4 cellular contexts compared by ENCODE assay signal in the genomic region with DNA sequence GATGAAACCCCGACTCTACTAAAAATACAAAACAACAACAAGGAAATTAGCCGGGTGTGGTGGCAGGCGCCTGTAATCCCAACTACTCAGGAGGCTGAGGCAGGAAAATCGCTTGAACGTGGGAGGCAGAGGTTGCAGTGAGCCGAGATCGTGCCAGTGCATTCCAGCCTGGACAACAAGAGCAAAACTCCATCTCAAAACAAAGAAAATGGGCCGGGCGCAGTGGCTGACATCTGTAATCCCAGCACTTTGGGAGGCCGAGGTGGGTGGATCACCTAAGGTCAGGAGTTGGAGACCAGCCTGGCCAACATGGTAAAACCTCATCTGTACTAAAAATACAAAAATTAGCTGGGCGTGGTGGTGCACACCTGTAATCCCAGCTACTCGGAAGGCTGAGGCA. TPM values are rescaled to one million over a fixed set of nuclear protein-coding genes. Genes with fewer than 3 reads are reported as not detected.
"Had no signal": no experiment of that assay in that cellular context is flagged by ENCODE, and none has a peak within 500 bp of the region (broad histone marks: within the 10 kb centered on the region; RNA-seq: fewer than 3 reads in every experiment).

No MANE protein-coding gene starts in this region.

RNA-seq across cellular contexts. Expression of a gene that starts 37.5 kb away (rescaled TPM):
- total RNA-seq: LHCN-M2, M059J, MCF 10A, NCI-H460 had no signal
